In genomic region chr19:55660991-55661390, GRCh38 we compare ENCODE assay signal across 2 cellular contexts.
TF ChIP-seq lines count a peak whose summit lies in the region.

No MANE protein-coding gene starts in this region.

TF ChIP-seq in GM12878, 131 proteins besides CTCF, POLR2A, EP300 and RAD21:
- TF ChIP-seq LARP7 (IDR thresholded peaks at IDR 0.05), result no peak
- TF ChIP-seq ZNF24 (IDR thresholded peaks at IDR 0.05), result no peak
- TF ChIP-seq ZZZ3 (IDR thresholded peaks at IDR 0.05; ENCODE audit: control insufficient read depth, insufficient read length, low read depth), result no peak
TF ChIP-seq in GM12878: peak in this region for 0.

TF ChIP-seq in SK-N-SH treated with all-trans-retinoic acid at 6 μM for 48 hours, 23 proteins besides CTCF, POLR2A, EP300 and RAD21:
- TF ChIP-seq GLIS3 (CRISPR knock-in tag; IDR thresholded peaks at IDR 0.05) (no peak), ZNF70 (CRISPR knock-in tag; IDR thresholded peaks at IDR 0.05) (no peak), OSR1 (CRISPR knock-in tag; IDR thresholded peaks at IDR 0.05) (no peak)
